In the genomic region with DNA sequence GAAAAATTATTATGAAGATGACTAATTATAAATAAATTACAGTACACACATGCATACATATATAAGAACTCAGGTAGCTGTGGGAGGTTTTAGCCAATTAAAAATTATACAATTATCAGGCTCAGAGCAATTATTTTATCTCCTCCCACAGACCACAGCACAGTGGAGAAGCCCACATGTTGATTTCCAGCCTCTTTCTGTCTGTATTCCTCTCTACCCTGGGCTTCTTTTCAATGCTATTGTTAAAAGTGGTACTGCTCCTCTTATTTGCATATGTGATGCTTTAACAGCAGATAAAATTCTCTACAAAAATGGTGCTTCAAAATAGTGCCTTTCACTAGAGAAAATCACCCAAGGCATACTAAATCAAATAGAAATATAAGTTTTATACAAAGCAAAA, we compare ENCODE assay signal across 19 cellular contexts.
DNase-seq lines count a peak whose midpoint lies in the region; ATAC-seq and TF ChIP-seq lines count a peak whose summit lies in the region.
"Had no signal": no experiment of that assay in that cellular context is flagged by ENCODE, and none has a peak within 500 bp of the region (broad histone marks: within the 10 kb centered on the region; RNA-seq: fewer than 3 reads in every experiment).

No MANE protein-coding gene starts in this region.

- H3K9me3 ChIP-seq in heart left ventricle (no peaks in the 10 kb centered on the region), hepatocyte (ENCODE audit: low read depth) (no peaks in the 10 kb centered on the region), upper lobe of left lung (no peaks in the 10 kb centered on the region)

- H2AFZ ChIP-seq in hepatocyte = no peak overlapping the region

- intact Hi-C loops in heart left ventricle (cut with DNase I) (loop anchor here (5.0 to 10.0 kb wide), 10 partner anchors 63 to 650 kb away; no protein-coding TSS in a partner anchor), left ventricle myocardium superior (cut with micrococcal nuclease) (loop anchor here (10.0 kb wide), 1 partner anchor 70 kb away; no protein-coding TSS in a partner anchor)

- H3K4me3 ChIP-seq in heart left ventricle = peak overlapping the region in 1 of 12 donors; percentile 48
- H3K4me3 ChIP-seq in hepatocyte = no peak overlapping the region
- no peak overlapping the region for H3K4me3 ChIP-seq in upper lobe of left lung

- H3K4me1 ChIP-seq in heart left ventricle = peaks cover 0 to 74% (median 53%) of the 10 kb centered on the region in 12 donors
- H3K4me1 ChIP-seq in hepatocyte (ENCODE audit: insufficient read depth) = peaks cover 29% of the 10 kb centered on the region
- H3K4me1 ChIP-seq in upper lobe of left lung = peaks cover 15 to 46% (median 32%) of the 10 kb centered on the region in 4 donors

- peak overlapping the region; percentile 70 for H3K4me2 ChIP-seq in hepatocyte

- H3K27me3 ChIP-seq in heart left ventricle (no peaks in the 10 kb centered on the region), hepatocyte (no peaks in the 10 kb centered on the region), upper lobe of left lung (no peaks in the 10 kb centered on the region)
- H3K27me3 ChIP-seq: brain microvascular endothelial cell had no signal

- H3K79me2 ChIP-seq in hepatocyte = no peaks in the 10 kb centered on the region

- ATAC-seq in heart left ventricle (no peak), left ventricle myocardium superior (no peak), upper lobe of left lung (ENCODE audit: low FRiP score in 2 of 2) (no peak), HG03460 (IDR thresholded peaks at IDR 0.05; ENCODE audit: unreplicated experiment) (no peak)
- ATAC-seq: effector memory CD8-positive, alpha-beta T cell; PC-3 had no signal

- no peaks in the 10 kb centered on the region for H3K9me2 ChIP-seq in hepatocyte (replicated peaks; ENCODE audit: insufficient read depth)

- H4K20me1 ChIP-seq in hepatocyte (ENCODE audit: insufficient read depth, poor library complexity, severe bottlenecking) = no peaks in the 10 kb centered on the region

- TF ChIP-seq POLR2A in heart left ventricle (IDR thresholded peaks at IDR 0.05) (no peak), upper lobe of left lung (IDR thresholded peaks at IDR 0.05) (no peak)

- TF ChIP-seq EP300 in upper lobe of left lung (IDR thresholded peaks at IDR 0.05) = no peak

- H3K36me3 ChIP-seq in heart left ventricle (peaks cover 0 to 3% (median 0%) of the 10 kb centered on the region in 9 donors), hepatocyte (replicated peaks; ENCODE audit: insufficient read depth, low read depth) (no peaks in the 10 kb centered on the region), upper lobe of left lung (no peaks in the 10 kb centered on the region)
- H3K36me3 ChIP-seq: brain microvascular endothelial cell had no signal

- H3K27ac ChIP-seq in heart left ventricle = peak overlapping the region in 11 of 12 donors; percentile 68 to 90 (median 83)
- H3K27ac ChIP-seq in hepatocyte = peak overlapping the region; percentile 85
- peak overlapping the region in 3 of 4 donors; percentile 6 to 85 (median 78) for H3K27ac ChIP-seq in upper lobe of left lung
- H3K27ac ChIP-seq: HL-60 had no signal

- TF ChIP-seq CTCF in heart left ventricle (IDR thresholded peaks at IDR 0.05) (no peak), hepatocyte (IDR thresholded peaks at IDR 0.05; ENCODE audit: poor library complexity) (no peak), upper lobe of left lung (IDR thresholded peaks at IDR 0.05) (no peak)

- DNase-seq in heart left ventricle (no peak), left ventricle myocardium superior (no peak), NCI-H748 (lab: John Stamatoyannopoulos, UW; ENCODE audit: unreplicated experiment) (peak; percentile 49), hepatocyte (ENCODE audit: low spot score) (no peak), upper lobe of left lung (no peak), NOMO-1 treated with DMSO at 0.1 percent for 48 hours (lab: John Stamatoyannopoulos, UW; ENCODE audit: unreplicated experiment) (no peak)
- no peak for DNase-seq in effector CD4-positive, alpha-beta T cell
- DNase-seq: activated CD4-positive, alpha-beta T cell treated with anti-CD3 and anti-CD28 coated beads, Interleukin-2, amount 10 ng/mL, durations not matched to agents 7 days and 5 days; activated naive CD8-positive, alpha-beta T cell treated with anti-CD3 and anti-CD28 coated beads, Interleukin-2, amount 10 ng/mL, durations not matched to agents 7 days and 5 days; brain microvascular endothelial cell; effector memory CD8-positive, alpha-beta T cell; kidney glomerular epithelial cell; mesendoderm; naive B cell; NCI-H1092 treated with DMSO at 0.1 percent for 48 hours; PC-3; SIG-M5 had no signal
